Comparison of ENCODE assay signal across 11 cellular contexts in genomic region chr6:100475554-100476325, GRCh38. TPM values are rescaled to one million over a fixed set of nuclear protein-coding genes. Genes with fewer than 3 reads are reported as not detected.
DNase-seq lines count a peak whose midpoint lies in the region; ATAC-seq, FAIRE-seq and TF ChIP-seq lines count a peak whose summit lies in the region.
"Had no signal": no experiment of that assay in that cellular context is flagged by ENCODE, and none has a peak within 500 bp of the region (broad histone marks: within the 10 kb centered on the region; RNA-seq: fewer than 3 reads in every experiment).

No MANE protein-coding gene starts in this region.

- H3K9me3 ChIP-seq in HepG2 (ENCODE audit: low read length) = no peaks in the 10 kb centered on the region

- no peak for TF ChIP-seq CTCF in dorsolateral prefrontal cortex (IDR thresholded peaks at IDR 0.05 in 54 of 56, conservative IDR thresholded peaks at IDR 0.05 in 2 of 56; ENCODE audit: low read depth in 1 of 56, partially characterized antibody in 56 of 56)
- no peak for TF ChIP-seq CTCF in HepG2 (CRISPR knock-in tag; IDR thresholded peaks at IDR 0.05)

- no peaks in the 10 kb centered on the region for H3K4me1 ChIP-seq in HepG2 (ENCODE audit: insufficient read depth, low read length)

- FAIRE-seq in HepG2 (lab: Jason Lieb, UNC) = no peak

- in situ Hi-C loops in HepG2 (cut with HindIII; ENCODE audit: extremely low pct_ligation_motif_present, low pct_unique_long_range_greater_than_20kb) = loop anchor here (5.0 kb wide), 1 partner anchor 358 kb away; no protein-coding TSS in a partner anchor

- no peak overlapping the region for H3K27ac ChIP-seq in dorsolateral prefrontal cortex
- no peak overlapping the region for H3K27ac ChIP-seq in HepG2 (ENCODE audit: extremely low read length, insufficient read depth, low read length)
- H3K27ac ChIP-seq in caudate nucleus (ENCODE audit: low read depth, low read length) = no peak overlapping the region

- intact Hi-C loops in dorsolateral prefrontal cortex (cut with DNase I) (loop anchor here (5.0 to 10.0 kb wide), 3 partner anchors 358 to 608 kb away; no protein-coding TSS in a partner anchor), HepG2 (cut with micrococcal nuclease; ENCODE audit: unreplicated experiment) (loop anchor here (5.0 kb wide), 2 partner anchors 473 to 608 kb away; no protein-coding TSS in a partner anchor)

- H3K9ac ChIP-seq in HepG2 (ENCODE audit: insufficient read depth, low read depth, low read length) = no peak overlapping the region

- H3K36me3 ChIP-seq in HepG2 (replicated peaks in 1 of 2; ENCODE audit: control insufficient read depth in 1 of 2, insufficient read depth in 2 of 2, low read length in 2 of 2) = no peaks in the 10 kb centered on the region

- ATAC-seq in GM19397 (IDR thresholded peaks at IDR 0.05; ENCODE audit: unreplicated experiment) (peak; percentile 60), HG02870 (IDR thresholded peaks at IDR 0.05; ENCODE audit: unreplicated experiment) (peak; percentile 67), HepG2 (no peak)

- no peaks in the 10 kb centered on the region for H3K79me2 ChIP-seq in HepG2 (ENCODE audit: insufficient read depth, low read length)

- no peak for TF ChIP-seq POLR2A in HepG2 (IDR thresholded peaks at IDR 0.05; ENCODE audit: insufficient read depth in 1 of 2, low read depth in 2 of 2, low read length in 2 of 2)

- peaks cover 0 to 55% (median 15%) of the 10 kb centered on the region in 45 donors for H3K27me3 ChIP-seq in dorsolateral prefrontal cortex
- H3K27me3 ChIP-seq in HepG2 (ENCODE audit: control insufficient read depth in 1 of 2, insufficient read depth in 2 of 2, low read length in 2 of 2) = peaks cover 3% of the 10 kb centered on the region in 2 experiments; a peak in 2 of 5 replicates

- 22% methylated on average over 10 of the region's 10 CpGs for WGBS in HepG2 (ENCODE audit: low lambda C conversion rate)

- H3K4me3 ChIP-seq in dorsolateral prefrontal cortex (no peak overlapping the region), HepG2 (replicated peaks in 1 of 3; ENCODE audit: insufficient read depth in 1 of 3, low read depth in 2 of 3, low read length in 3 of 3) (no peak overlapping the region)

- TF ChIP-seq EP300 in HepG2 (IDR thresholded peaks at IDR 0.05; ENCODE audit: low read depth in 2 of 2, low read length in 2 of 2) = no peak
- no peak for TF ChIP-seq EP300 in HepG2 (CRISPR knock-in tag; IDR thresholded peaks at IDR 0.05; ENCODE audit: borderline replicate concordance)

- H2AFZ ChIP-seq in HepG2 (ENCODE audit: low read length) = no peak overlapping the region

- no TSS peak for BruUV-seq in HepG2 (replicated peaks; lab: Mats Ljungman, UMichigan)

- no peak for TF ChIP-seq RAD21 in HepG2 (CRISPR knock-in tag; IDR thresholded peaks at IDR 0.05)

- CTCF ChIA-PET in HepG2 (lab: Yijun Ruan, JAX; ENCODE audit: low intra/inter-chr PET ratio, low total read pairs) = no interaction called here

- DNase-seq in EL = peak; percentile 63
- peak; percentile 55 for DNase-seq in LHCN-M2 (ENCODE audit: low read depth)
- DNase-seq in AG20443 (ENCODE audit: low spot score) = no peak
- no peak for DNase-seq in dorsolateral prefrontal cortex
- no peak for DNase-seq in HepG2 (ENCODE audit: low spot score)
- DNase-seq in caudate nucleus (lab: John Stamatoyannopoulos, UW) = no peak
- DNase-seq: CD4-positive, alpha-beta memory T cell; H9 had no signal

- no peak overlapping the region for H3K4me2 ChIP-seq in HepG2 (ENCODE audit: low read depth, low read length)

- POLR2A ChIA-PET in HepG2 (lab: Yijun Ruan, JAX) = no interaction called here

- H4K20me1 ChIP-seq in HepG2 (ENCODE audit: insufficient read depth, low read length) = no peaks in the 10 kb centered on the region

TF ChIP-seq in HepG2, 621 proteins besides CTCF, POLR2A, EP300 and RAD21:
- TF ChIP-seq ZFY (CRISPR knock-in tag; IDR thresholded peaks at IDR 0.05) (no peak), TRAFD1 (CRISPR knock-in tag; IDR thresholded peaks at IDR 0.05; ENCODE audit: borderline replicate concordance) (no peak), POLR2G (IDR thresholded peaks at IDR 0.05; ENCODE audit: low read depth, low read length) (no peak), JDP2 (CRISPR knock-in tag; IDR thresholded peaks at IDR 0.05; ENCODE audit: borderline replicate concordance) (no peak), ZNF468 (CRISPR knock-in tag; IDR thresholded peaks at IDR 0.05) (no peak), KDM5A (IDR thresholded peaks at IDR 0.05; ENCODE audit: borderline replicate concordance, low read length) (no peak), ERF (CRISPR knock-in tag; IDR thresholded peaks at IDR 0.05) (no peak), CREB1 (IDR thresholded peaks at IDR 0.05) (no peak), CREB1 (CRISPR knock-in tag; IDR thresholded peaks at IDR 0.05) (no peak), ZFP82 (CRISPR knock-in tag; IDR thresholded peaks at IDR 0.05; ENCODE audit: borderline replicate concordance) (no peak)

RNA-seq across cellular contexts. Expression of gene SIM1, which starts 11.0 kb away (rescaled TPM):
- total RNA-seq in LHCN-M2 (2014; rRNA removed) (2.2 and 4.7 TPM in 2 replicates), dorsolateral prefrontal cortex (not detected), HepG2 (2016; rRNA removed; fragmentation: Illumina TruSeq; extraction: Trizol) (not detected in 2 replicates)
- polyA plus RNA-seq in LHCN-M2 (2012) = 0.97 TPM
- total RNA-seq in HepG2 (2016; cell fraction: cytosol; rRNA removed; fragmentation: Illumina TruSeq; extraction: Trizol; ENCODE audit: low read depth) = not detected in 2 replicates
- not detected in 2 replicates for total RNA-seq in HepG2 (2016; cell fraction: insoluble cytoplasmic fraction; rRNA removed; fragmentation: Illumina TruSeq; extraction: Trizol)
- not detected in 2 replicates for total RNA-seq in HepG2 (2016; cell fraction: membrane; rRNA removed; fragmentation: Illumina TruSeq; extraction: Trizol)
- not detected in 2 replicates for total RNA-seq in HepG2 (2016; cell fraction: nucleus; rRNA removed; fragmentation: Illumina TruSeq; extraction: Trizol)
- polyA plus RNA-seq in HepG2 (2011; rRNA removed) = not detected in 2 replicates
- polyA plus RNA-seq in HepG2 (2011; cell fraction: cytosol; rRNA removed) = not detected in 2 replicates
- polyA plus RNA-seq in HepG2 (2011; cell fraction: nucleus; rRNA removed) = not detected in 2 replicates
- not detected in 2 replicates for polyA plus RNA-seq in HepG2 (2012)
- not detected in 2 replicates for polyA plus RNA-seq in HepG2 (2016; cell fraction: cytosol; fragmentation: Illumina TruSeq; extraction: Trizol; ENCODE audit: low read depth)
- not detected in 2 replicates for polyA plus RNA-seq in HepG2 (2016; cell fraction: insoluble cytoplasmic fraction; fragmentation: Illumina TruSeq; extraction: Trizol; ENCODE audit: low read depth)
- polyA plus RNA-seq in HepG2 (2016; cell fraction: membrane; fragmentation: Illumina TruSeq; extraction: Trizol; ENCODE audit: low read depth) = not detected in 2 replicates
- polyA plus RNA-seq in HepG2 (2016; cell fraction: nucleus; fragmentation: Illumina TruSeq; extraction: Trizol; ENCODE audit: insufficient read depth, low read depth) = not detected in 2 replicates
- polyA minus RNA-seq in HepG2 (2011; rRNA and poly(A)+ RNA removed; ENCODE audit: low replicate concordance) = not detected in 2 replicates
- not detected in 2 replicates for polyA minus RNA-seq in HepG2 (2011; cell fraction: cytosol; rRNA and poly(A)+ RNA removed)
- not detected in 2 replicates for polyA minus RNA-seq in HepG2 (2011; cell fraction: nucleus; rRNA and poly(A)+ RNA removed)
- total RNA-seq: activated naive CD4-positive, alpha-beta T cell treated with anti-CD3 and anti-CD28 coated beads, Interleukin-2, amount 50 U/mL, for 72 hours; CD4-positive, alpha-beta memory T cell; H9 had no signal
- polyA plus RNA-seq: CD4-positive, alpha-beta memory T cell had no signal

Comparison
In these comparisons a context has a peak if more than half of its experiments do, and no peak if none do; other contexts are left out.
1. DNase-seq: peak in EL (single experiment) and LHCN-M2 (single experiment); none in AG20443 (single experiment), dorsolateral prefrontal cortex (0 of 10), HepG2 (single experiment) and caudate nucleus (0 of 61).